8 cellular contexts compared by ENCODE assay signal in the genomic region with DNA sequence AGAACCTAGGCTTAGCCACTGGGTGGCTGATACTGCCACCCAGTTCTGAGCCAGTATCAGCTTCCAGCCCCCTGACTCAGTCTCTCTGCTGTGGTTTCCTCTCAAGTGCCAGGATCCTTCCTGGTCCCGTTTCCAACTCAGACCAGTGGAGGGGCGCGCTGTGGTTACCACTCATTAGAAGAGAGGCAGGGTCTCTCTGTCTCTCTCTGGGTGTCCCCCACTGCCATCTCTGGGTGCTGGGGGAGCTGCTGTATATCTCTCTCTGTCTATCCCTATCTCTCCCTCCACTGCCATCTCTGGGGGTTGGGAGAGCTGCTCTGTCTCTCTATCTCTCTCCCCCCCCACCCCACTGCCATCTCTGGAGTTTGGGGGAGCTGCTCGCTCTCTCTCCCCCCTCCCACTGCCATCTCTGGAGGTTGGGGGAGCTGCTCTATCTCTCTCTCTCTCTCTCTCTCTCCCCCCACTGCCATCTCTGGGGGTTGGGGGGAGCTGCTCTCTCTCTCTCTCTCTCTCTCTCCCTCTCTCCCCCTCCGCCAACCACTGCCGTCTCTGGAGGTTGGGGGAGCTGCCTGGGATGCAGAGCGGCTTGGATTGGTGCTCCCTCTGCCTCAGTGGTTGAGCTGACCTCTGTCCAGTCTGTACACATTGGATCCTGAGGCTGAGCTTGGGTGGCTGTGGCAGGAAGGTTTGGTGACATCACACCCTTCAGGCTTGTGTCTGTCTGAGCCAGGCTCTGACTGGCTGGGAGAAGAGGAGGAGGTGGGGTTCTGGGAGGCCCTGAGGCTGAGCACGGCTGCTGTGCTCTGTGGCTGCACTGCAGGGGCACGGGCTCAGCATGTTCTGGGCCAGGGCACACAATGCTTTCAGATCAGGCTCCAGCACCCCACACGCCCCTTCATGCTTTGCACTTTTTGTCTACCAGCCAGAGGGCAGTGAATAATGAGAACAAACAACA.
DNase-seq lines count a peak whose midpoint lies in the region; ATAC-seq and TF ChIP-seq lines count a peak whose summit lies in the region.

No MANE protein-coding gene starts in this region.

- H3K36me3 ChIP-seq in mucosa of descending colon (ENCODE audit: low read depth) (no peaks in the 10 kb centered on the region), H7 (replicated peaks; ENCODE audit: control insufficient read depth, insufficient read depth, low read length) (no peaks in the 10 kb centered on the region)

- H3K27me3 ChIP-seq in H7 (ENCODE audit: control insufficient read depth, insufficient read depth, low read length) = no peaks in the 10 kb centered on the region

- no peak for TF ChIP-seq CTCF in cardiac fibroblast (IDR thresholded peaks at IDR 0.05; ENCODE audit: low read depth, low read length)
- TF ChIP-seq CTCF in mucosa of descending colon (IDR thresholded peaks at IDR 0.05) = no peak

- intact Hi-C loops in mucosa of descending colon (cut with DNase I, micrococcal nuclease) = no loop called here

- DNase-seq in C1 segment of cervical spinal cord (lab: John Stamatoyannopoulos, UW) (peak in 13 of 14 donors; percentile 24 to 92 (median 82)), NCI-H2227 (lab: John Stamatoyannopoulos, UW; ENCODE audit: unreplicated experiment) (peak; percentile 54), cardiac fibroblast (ENCODE audit: low read depth in 2 of 2) (peak; percentile 49 to 60), mucosa of descending colon (no peak), H7 (no peak), T-helper 9 cell (no peak)
- DNase-seq in activated effector memory CD4-positive, alpha-beta T cell treated with anti-CD3 and anti-CD28 coated beads, Interleukin-2, amount 50 U/mL, for 16 hours = no peak

- H3K4me1 ChIP-seq in mucosa of descending colon (ENCODE audit: low read depth) = no peaks in the 10 kb centered on the region

- H3K9me3 ChIP-seq in mucosa of descending colon = no peaks in the 10 kb centered on the region

- ATAC-seq in mucosa of descending colon (peak; percentile 33), HG03196 (IDR thresholded peaks at IDR 0.05; ENCODE audit: unreplicated experiment) (no peak)

- H3K4me3 ChIP-seq in cardiac fibroblast (replicated peaks in 1 of 2; ENCODE audit: low read depth in 2 of 2, low read length in 2 of 2) (no peak overlapping the region), mucosa of descending colon (no peak overlapping the region), H7 (ENCODE audit: insufficient read depth, low read depth, low read length) (no peak overlapping the region)

Comparison
In these comparisons a context has a peak if more than half of its experiments do, and no peak if none do; other contexts are left out.
1. DNase-seq: peak in C1 segment of cervical spinal cord (13 of 14), NCI-H2227 (single experiment) and cardiac fibroblast (2 of 2); none in mucosa of descending colon (0 of 3), H7 (single experiment), activated effector memory CD4-positive, alpha-beta T cell treated with anti-CD3 and anti-CD28 coated beads, Interleukin-2, amount 50 U/mL, for 16 hours (single experiment) and T-helper 9 cell (single experiment).